8 cellular contexts compared by ENCODE assay signal in the genomic region with DNA sequence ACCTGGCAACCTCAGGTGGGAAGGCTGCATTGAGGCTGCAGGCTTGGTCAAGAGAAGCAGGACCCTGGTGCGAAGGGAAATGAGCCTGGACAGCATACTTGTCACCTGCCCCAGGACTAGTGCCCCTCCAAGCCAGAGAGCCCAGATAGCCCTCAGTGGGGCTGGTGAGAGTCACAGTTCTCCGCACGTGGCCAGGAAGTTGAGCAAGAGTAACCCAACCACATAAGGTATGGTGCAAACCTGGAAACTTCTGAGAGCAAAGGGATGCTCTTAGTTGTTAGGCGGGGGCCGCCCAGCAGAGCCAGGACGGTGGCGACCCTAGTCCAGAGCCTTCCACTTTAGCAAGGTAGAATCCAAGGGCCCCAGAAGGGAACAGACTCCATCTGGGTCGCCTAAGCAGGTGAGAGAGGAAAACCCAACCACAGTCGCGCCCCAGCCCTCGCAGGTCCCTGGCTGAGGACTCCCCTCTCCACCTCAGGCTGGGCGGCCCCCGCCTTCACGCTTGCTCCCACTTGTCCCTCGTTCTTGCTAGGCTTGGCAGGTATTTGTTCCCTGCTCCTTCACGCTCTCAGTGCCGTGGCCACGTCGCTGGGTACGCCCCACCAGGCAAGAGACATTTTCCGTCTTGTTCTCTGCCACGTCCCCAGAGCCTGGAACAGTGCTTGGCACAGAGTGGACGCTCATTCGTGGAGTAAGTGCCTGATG. TPM values are rescaled to one million over a fixed set of nuclear protein-coding genes. Genes with fewer than 3 reads are reported as not detected.
DNase-seq lines count a peak whose midpoint lies in the region; ATAC-seq and TF ChIP-seq lines count a peak whose summit lies in the region.
"Had no signal": no experiment of that assay in that cellular context is flagged by ENCODE, and none has a peak within 500 bp of the region (broad histone marks: within the 10 kb centered on the region; RNA-seq: fewer than 3 reads in every experiment).

No MANE protein-coding gene starts in this region.

- no peak for DNase-seq in activated T-cell treated with anti-CD3 and anti-CD28 coated beads, Interleukin-2, amount 50 U/mL, for 72 hours
- DNase-seq in smooth muscle cell (lab: John Stamatoyannopoulos, UW; ENCODE audit: unreplicated experiment) (no peak), LoVo (ENCODE audit: low spot score) (no peak), D341Med (ENCODE audit: low spot score) (no peak), NCI-H345 (lab: John Stamatoyannopoulos, UW) (no peak)
- DNase-seq: foreskin fibroblast had no signal

- no peak overlapping the region for H3K27ac ChIP-seq in HUES64 (ENCODE audit: low read depth, low read length)
- H3K27ac ChIP-seq in smooth muscle cell (ENCODE audit: low read depth): no peak overlapping the region

- WGBS in HUES64: 89% methylated on average over 24 of the region's 24 CpGs
- WGBS in smooth muscle cell (ENCODE audit: low lambda C conversion rate): 88% methylated on average over 24 of the region's 24 CpGs

- H4K20me1 ChIP-seq in smooth muscle cell (ENCODE audit: low read depth): no peaks in the 10 kb centered on the region

- peak overlapping the region; percentile 99 for H2AFZ ChIP-seq in smooth muscle cell (ENCODE audit: low read depth)

- H3K4me3 ChIP-seq in HUES64 (ENCODE audit: low read length): peak overlapping the region; percentile 94
- peak overlapping the region; percentile 52 for H3K4me3 ChIP-seq in iPS-15b (ENCODE audit: low read depth, low read length)
- no peak overlapping the region for H3K4me3 ChIP-seq in smooth muscle cell

- peaks cover 2 to 10% of the 10 kb centered on the region in 2 donors for H3K36me3 Mint-ChIP-seq in activated T-cell treated with anti-CD3 and anti-CD28 coated beads, Interleukin-2, amount 50 U/mL, for 72 hours (ENCODE audit: insufficient read depth in 2 of 2)

- peaks cover 18% of the 10 kb centered on the region for H3K36me3 ChIP-seq in HUES64 (ENCODE audit: insufficient read depth, low read length)
- H3K36me3 ChIP-seq in iPS-15b (ENCODE audit: control insufficient read depth, insufficient read depth, low read length): peaks cover 11% of the 10 kb centered on the region
- H3K36me3 ChIP-seq in smooth muscle cell (ENCODE audit: low read depth): peaks cover 5% of the 10 kb centered on the region

- no peaks in the 10 kb centered on the region for H3K4me1 ChIP-seq in HUES64 (ENCODE audit: insufficient read depth, low read length)
- H3K4me1 ChIP-seq in iPS-15b (ENCODE audit: control insufficient read depth, insufficient read depth, low read length): peaks cover 3% of the 10 kb centered on the region
- peaks cover 7% of the 10 kb centered on the region for H3K4me1 ChIP-seq in smooth muscle cell (ENCODE audit: low read depth)

- no peak overlapping the region for H3K27ac Mint-ChIP-seq in activated T-cell treated with anti-CD3 and anti-CD28 coated beads, Interleukin-2, amount 50 U/mL, for 72 hours

- ATAC-seq in activated T-cell treated with anti-CD3 and anti-CD28 coated beads, Interleukin-2, amount 50 U/mL, for 72 hours (replicated peaks in 1 of 2): no peak

- no peaks in the 10 kb centered on the region for H3K9me3 Mint-ChIP-seq in activated T-cell treated with anti-CD3 and anti-CD28 coated beads, Interleukin-2, amount 50 U/mL, for 72 hours

- no peaks in the 10 kb centered on the region for H3K9me3 ChIP-seq in HUES64 (ENCODE audit: insufficient read depth, low read depth, low read length)
- H3K9me3 ChIP-seq in iPS-15b (ENCODE audit: control insufficient read depth, insufficient read depth, low read length): no peaks in the 10 kb centered on the region
- H3K9me3 ChIP-seq in smooth muscle cell (replicated peaks; ENCODE audit: low read depth): no peaks in the 10 kb centered on the region

- H3K27me3 ChIP-seq in HUES64 (ENCODE audit: insufficient read depth, low read length): peaks cover 8% of the 10 kb centered on the region
- peaks cover 10% of the 10 kb centered on the region for H3K27me3 ChIP-seq in iPS-15b (ENCODE audit: control insufficient read depth, insufficient read depth, low read length)
- H3K27me3 ChIP-seq in smooth muscle cell (ENCODE audit: low read depth): no peaks in the 10 kb centered on the region

- H3K4me2 ChIP-seq in smooth muscle cell: peak overlapping the region; percentile 90

- peaks cover 21% of the 10 kb centered on the region for H3K79me2 ChIP-seq in smooth muscle cell (ENCODE audit: low read depth)

- peak overlapping the region; percentile 96 to 98 for H3K4me3 Mint-ChIP-seq in activated T-cell treated with anti-CD3 and anti-CD28 coated beads, Interleukin-2, amount 50 U/mL, for 72 hours

- TF ChIP-seq CTCF in smooth muscle cell (IDR thresholded peaks at IDR 0.05; ENCODE audit: borderline replicate concordance, insufficient read depth, poor library complexity, severe bottlenecking): no peak

- peaks cover 6% of the 10 kb centered on the region for H3K27me3 Mint-ChIP-seq in activated T-cell treated with anti-CD3 and anti-CD28 coated beads, Interleukin-2, amount 50 U/mL, for 72 hours (ENCODE audit: low read depth)

- H3K9ac ChIP-seq in HUES64 (ENCODE audit: low read depth, low read length) (no peak overlapping the region), iPS-15b (ENCODE audit: low read depth, low read length) (no peak overlapping the region), smooth muscle cell (ENCODE audit: low read depth) (peak overlapping the region; percentile 75)

- H3K4me1 Mint-ChIP-seq in activated T-cell treated with anti-CD3 and anti-CD28 coated beads, Interleukin-2, amount 50 U/mL, for 72 hours (ENCODE audit: low read depth): peaks cover 41% of the 10 kb centered on the region

- H3F3A ChIP-seq in smooth muscle cell (ENCODE audit: low read depth): no peaks in the 10 kb centered on the region

RNA-seq across cellular contexts. Expression of a gene that starts 1.1 kb away (rescaled TPM):
- 18.6 TPM for polyA plus RNA-seq in HUES64 (2013, experiment 1 of 2)
- 17.2 TPM for polyA plus RNA-seq in HUES64 (2013, experiment 2 of 2)
- 10 to 100 TPM; 10.7 to 12.1 TPM for total RNA-seq in activated T-cell treated with anti-CD3 and anti-CD28 coated beads, Interleukin-2, amount 50 U/mL, for 72 hours
- 14.2 and 15.4 TPM in 2 replicates for total RNA-seq in smooth muscle cell
- polyA plus RNA-seq in smooth muscle cell: 17.2 and 24.4 TPM in 2 replicates

RNA-seq across cellular contexts. Expression of a gene that starts 19.1 kb away (rescaled TPM):
- 1.3 TPM for polyA plus RNA-seq in HUES64 (2013, experiment 1 of 2)
- 1.9 TPM for polyA plus RNA-seq in HUES64 (2013, experiment 2 of 2)
- total RNA-seq in activated T-cell treated with anti-CD3 and anti-CD28 coated beads, Interleukin-2, amount 50 U/mL, for 72 hours: under 1 TPM; 0.14 to 0.23 TPM
- 2.9 and 3.3 TPM in 2 replicates for total RNA-seq in smooth muscle cell
- polyA plus RNA-seq in smooth muscle cell: 3.0 and 10.3 TPM in 2 replicates

RNA-seq across cellular contexts. Expression of a gene that starts 36.0 kb away (rescaled TPM):
- polyA plus RNA-seq in HUES64 (2013, experiment 1 of 2): 0.15 TPM
- 0.25 TPM for polyA plus RNA-seq in HUES64 (2013, experiment 2 of 2)
- total RNA-seq in activated T-cell treated with anti-CD3 and anti-CD28 coated beads, Interleukin-2, amount 50 U/mL, for 72 hours: under 1 TPM; 0.12 to 0.19 TPM
- 0.04 TPM in 1 of 2 replicates, not detected in the other for total RNA-seq in smooth muscle cell
- 0.37 TPM in 1 of 2 replicates, not detected in the other for polyA plus RNA-seq in smooth muscle cell

RNA-seq across cellular contexts. Expression of a gene that starts 49.3 kb away (rescaled TPM):
- 47.0 TPM for polyA plus RNA-seq in HUES64 (2013, experiment 1 of 2)
- 42.1 TPM for polyA plus RNA-seq in HUES64 (2013, experiment 2 of 2)
- total RNA-seq in activated T-cell treated with anti-CD3 and anti-CD28 coated beads, Interleukin-2, amount 50 U/mL, for 72 hours: 10 to 100 TPM; 17.3 to 19.4 TPM
- 47.0 and 76.5 TPM in 2 replicates for total RNA-seq in smooth muscle cell
- 50.2 and 140 TPM in 2 replicates for polyA plus RNA-seq in smooth muscle cell
